ENCODE assay signal across 1 cellular context in genomic region chr1:86754265-86754974, GRCh38.
TF ChIP-seq lines count a peak whose summit lies in the region.

No MANE protein-coding gene starts in this region.

TF ChIP-seq in GM23338, 12 proteins besides CTCF, POLR2A, EP300 and RAD21 (continued from another document):
- TF ChIP-seq ZNF462 (CRISPR knock-in tag; IDR thresholded peaks at IDR 0.05) (no peak), EZH2 (IDR thresholded peaks at IDR 0.05; ENCODE audit: low read depth, unreplicated experiment) (no peak), ETS1 (IDR thresholded peaks at IDR 0.05) (no peak), ZNF114 (CRISPR knock-in tag; IDR thresholded peaks at IDR 0.05) (no peak), CREB1 (CRISPR knock-in tag; IDR thresholded peaks at IDR 0.05; ENCODE audit: low read depth) (no peak), JUNB (IDR thresholded peaks at IDR 0.05; ENCODE audit: unreplicated experiment) (no peak), POLR2AphosphoS5 (IDR thresholded peaks at IDR 0.05; ENCODE audit: low read depth) (no peak), REST (IDR thresholded peaks at IDR 0.05; ENCODE audit: unreplicated experiment) (no peak), NANOG (IDR thresholded peaks at IDR 0.05; ENCODE audit: borderline replicate concordance) (no peak), EZH2phosphoT487 (IDR thresholded peaks at IDR 0.05; ENCODE audit: unreplicated experiment) (no peak)
